Comparison of ENCODE assay signal across 24 cellular contexts in genomic region chr18:12000072-12000659, GRCh38.
"Had no signal": no experiment of that assay in that cellular context is flagged by ENCODE, and none has a peak within 500 bp of the region (broad histone marks: within the 10 kb centered on the region; RNA-seq: fewer than 3 reads in every experiment).

No MANE protein-coding gene starts in this region.

- H3K27me3 Mint-ChIP-seq: activated naive CD8-positive, alpha-beta T cell treated with anti-CD3 and anti-CD28 coated beads, Interleukin-2, amount 10 ng/mL, durations not matched to agents 7 days and 5 days had no signal

- H3K27ac Mint-ChIP-seq: activated naive CD4-positive, alpha-beta T cell treated with anti-CD3 and anti-CD28 coated beads for 36 hours; activated naive CD8-positive, alpha-beta T cell treated with anti-CD3 and anti-CD28 coated beads, Interleukin-2, amount 10 ng/mL, durations not matched to agents 7 days and 5 days; mesothelial cell of epicardium; stimulated activated effector memory CD8-positive, alpha-beta T cell treated with anti-CD3 and anti-CD28 coated beads, Interleukin-12 subunit alpha, Interleukin-12 subunit beta, amount 100 ng/mL, for 72 hours had no signal

- H3K9me3 ChIP-seq: heart left ventricle, left ventricle myocardium inferior, neutrophil, ovary, upper lobe of right lung had no signal

- DNase-seq: activated CD4-positive, alpha-beta T cell treated with anti-CD3 and anti-CD28 coated beads for 1 hour; activated naive CD4-positive, alpha-beta T cell treated with anti-CD3 and anti-CD28 coated beads for 36 hours; activated naive CD8-positive, alpha-beta T cell treated with anti-CD3 and anti-CD28 coated beads, Interleukin-2, amount 10 ng/mL, durations not matched to agents 7 days and 5 days; activated T-cell treated with anti-CD3 and anti-CD28 coated beads, Interleukin-2, amount 50 U/mL, for 4 hours; amniotic stem cell; cortex of kidney; heart left ventricle; left ventricle myocardium inferior; mammary epithelial cell; ovary; right cardiac atrium; stimulated activated CD4-positive, alpha-beta T cell treated with anti-CD3 and anti-CD28 coated beads, Interleukin-2, amount 100 ng/mL, for 24 hours; T-helper 1 cell; upper lobe of right lung; WERI-Rb-1 had no signal

- H3K27me3 ChIP-seq: heart left ventricle, neutrophil, ovary, upper lobe of right lung had no signal

- FAIRE-seq: bronchial epithelial cell, keratinocyte, TTC549 had no signal

- H3K9me3 Mint-ChIP-seq: activated naive CD4-positive, alpha-beta T cell treated with anti-CD3 and anti-CD28 coated beads for 36 hours; activated naive CD8-positive, alpha-beta T cell treated with anti-CD3 and anti-CD28 coated beads, Interleukin-2, amount 10 ng/mL, durations not matched to agents 7 days and 5 days; activated T-cell treated with anti-CD3 and anti-CD28 coated beads, Interleukin-2, amount 50 U/mL, for 4 hours; mesothelial cell of epicardium; nephron; stimulated activated effector memory CD8-positive, alpha-beta T cell treated with anti-CD3 and anti-CD28 coated beads, Interleukin-12 subunit alpha, Interleukin-12 subunit beta, amount 100 ng/mL, for 72 hours had no signal

- H3K27ac ChIP-seq: epithelial cell of prostate, left ventricle myocardium inferior, neutrophil, ovary, skin epidermis, upper lobe of right lung, WERI-Rb-1 had no signal

- H3K36me3 Mint-ChIP-seq: activated naive CD8-positive, alpha-beta T cell treated with anti-CD3 and anti-CD28 coated beads, Interleukin-2, amount 10 ng/mL, durations not matched to agents 7 days and 5 days; stimulated activated effector memory CD8-positive, alpha-beta T cell treated with anti-CD3 and anti-CD28 coated beads, Interleukin-12 subunit alpha, Interleukin-12 subunit beta, amount 100 ng/mL, for 72 hours had no signal

- ATAC-seq: activated T-cell treated with anti-CD3 and anti-CD28 coated beads, Interleukin-2, amount 50 U/mL, for 4 hours; heart left ventricle; right cardiac atrium; stimulated activated effector memory CD8-positive, alpha-beta T cell treated with anti-CD3 and anti-CD28 coated beads, Interleukin-12 subunit alpha, Interleukin-12 subunit beta, amount 100 ng/mL, for 72 hours; upper lobe of right lung had no signal

- H3K4me3 Mint-ChIP-seq: activated naive CD4-positive, alpha-beta T cell treated with anti-CD3 and anti-CD28 coated beads for 36 hours; activated naive CD8-positive, alpha-beta T cell treated with anti-CD3 and anti-CD28 coated beads, Interleukin-2, amount 10 ng/mL, durations not matched to agents 7 days and 5 days; activated T-cell treated with anti-CD3 and anti-CD28 coated beads, Interleukin-2, amount 50 U/mL, for 4 hours; mesothelial cell of epicardium; nephron; stimulated activated effector memory CD8-positive, alpha-beta T cell treated with anti-CD3 and anti-CD28 coated beads, Interleukin-12 subunit alpha, Interleukin-12 subunit beta, amount 100 ng/mL, for 72 hours had no signal

- H3K4me3 ChIP-seq: heart left ventricle, left ventricle myocardium inferior, ovary, skin epidermis, upper lobe of right lung had no signal

- H3K36me3 ChIP-seq: ovary had no signal
